ENCODE assay signal across 7 cellular contexts in genomic region chr6:21596379-21597242, GRCh38. TPM values are rescaled to one million over a fixed set of nuclear protein-coding genes. Genes with fewer than 3 reads are reported as not detected.
A peak's percentile ranks its signal among the peaks of the same experiment; 100 is the strongest.
DNase-seq lines count a peak whose midpoint lies in the region; ATAC-seq, FAIRE-seq and TF ChIP-seq lines count a peak whose summit lies in the region.

No MANE protein-coding gene starts in this region.

- H3K4me3 ChIP-seq in HUES64 (ENCODE audit: low read length) (peak overlapping the region; percentile 88), PC-9 (peak overlapping the region; percentile 98), K562 (no peak overlapping the region), hepatocyte (peak overlapping the region; percentile 59), psoas muscle (peak overlapping the region; percentile 88)

- H4K20me1 ChIP-seq in PC-9 (ENCODE audit: insufficient read depth) (no peaks in the 10 kb centered on the region; the same call in 1 of the 2 replicates), K562 (replicated peaks; ENCODE audit: control insufficient read depth, insufficient read depth, low read length) (no peaks in the 10 kb centered on the region), hepatocyte (ENCODE audit: insufficient read depth, poor library complexity, severe bottlenecking) (peaks cover 31% of the 10 kb centered on the region)

- ATAC-seq in K562 = peak; percentile 23; the same call in 1 of the 3 replicates
- peak in 3 of 4 donors; percentile 24 to 42 (median 28) for ATAC-seq in psoas muscle
- ATAC-seq in HG02610 (IDR thresholded peaks at IDR 0.05; ENCODE audit: unreplicated experiment) = no peak

- H3K9ac ChIP-seq in HUES64 (ENCODE audit: low read depth, low read length) (peak overlapping the region; percentile 93), K562 (ENCODE audit: insufficient read depth in 1 of 2, low read depth in 2 of 2, low read length in 2 of 2) (no peak overlapping the region)

- CTCF ChIA-PET in PC-9 (lab: Charles Lee) (interaction anchor here (0.6 to 1.0 kb wide), 6 partner anchors 142 to 1296 kb away, joined by 3 to 5 read pairs (median 4); no protein-coding TSS in a partner anchor), K562 (lab: Yijun Ruan, JAX; ENCODE audit: low intra/inter-chr PET ratio) (no interaction called here)

- in situ Hi-C loops in K562 (cut with MboI) = no loop called here

- H2AFZ ChIP-seq in PC-9 (peak overlapping the region; percentile 95), K562 (ENCODE audit: low read depth, low read length) (no peak overlapping the region), hepatocyte (no peak overlapping the region)

- no peaks in the 10 kb centered on the region for H3K9me1 ChIP-seq in K562 (ENCODE audit: control insufficient read depth, insufficient read depth, low read length)

- no peak; a peak in 1 of 4 replicates for TF ChIP-seq RAD21 in K562 (CRISPR knock-in tag; conservative IDR thresholded peaks at IDR 0.05 in 1 of 2, IDR thresholded peaks at IDR 0.05 in 1 of 2)

- H3K9me2 ChIP-seq in PC-9 (ENCODE audit: insufficient read depth) = no peaks in the 10 kb centered on the region
- H3K9me2 ChIP-seq in hepatocyte (replicated peaks; ENCODE audit: insufficient read depth) = no peaks in the 10 kb centered on the region

- peak; percentile 78 for TF ChIP-seq CTCF in PC-9 (conservative IDR thresholded peaks at IDR 0.05)
- peak in 1 of 3 experiments; percentile 47; a peak in 2 of 6 replicates for TF ChIP-seq CTCF in K562 (IDR thresholded peaks at IDR 0.05 in 2 of 3, conservative IDR thresholded peaks at IDR 0.05 in 1 of 3; ENCODE audit: insufficient read depth in 2 of 3, low read depth in 1 of 3, low read length in 3 of 3)
- TF ChIP-seq CTCF in hepatocyte (IDR thresholded peaks at IDR 0.05; ENCODE audit: poor library complexity) = peak; percentile 62
- peak; percentile 53 for TF ChIP-seq CTCF in psoas muscle (IDR thresholded peaks at IDR 0.05)

- no peak for FAIRE-seq in K562 (lab: Jason Lieb, UNC)

- intact Hi-C loops in PC-9 (cut with micrococcal nuclease; ENCODE audit: unreplicated experiment) (loop anchor here (1.0 to 10.0 kb wide), 7 partner anchors 135 to 1138 kb away; no protein-coding TSS in a partner anchor), K562 (cut with micrococcal nuclease) (loop anchor here (10.0 kb wide), 3 partner anchors 722 to 1502 kb away; no protein-coding TSS in a partner anchor), psoas muscle (cut with DNase I) (loop anchor here in 1 of 2 donors (2.0 to 5.0 kb wide), 2 partner anchors 551 to 1142 kb away; no protein-coding TSS in a partner anchor)

- peaks cover 16% of the 10 kb centered on the region for H3F3A ChIP-seq in PC-9 (ENCODE audit: insufficient read depth, low read depth)

- BruUV-seq in PC-9 (replicated peaks; lab: Mats Ljungman, UMichigan) (TSS peak; percentile 48), K562 (replicated peaks; lab: Mats Ljungman, UMichigan) (no TSS peak)

- TF ChIP-seq POLR2A in K562 (conservative IDR thresholded peaks at IDR 0.05) = no peak

- H3K4me1 ChIP-seq in HUES64 (ENCODE audit: insufficient read depth, low read length) = peaks cover 32% of the 10 kb centered on the region
- peaks cover 23% of the 10 kb centered on the region for H3K4me1 ChIP-seq in PC-9 (replicated peaks; ENCODE audit: insufficient read depth)
- peaks cover 0 to 23% of the 10 kb centered on the region in 2 experiments; a peak in 2 of 5 replicates for H3K4me1 ChIP-seq in K562 (replicated peaks in 1 of 2; ENCODE audit: control insufficient read depth in 2 of 2, insufficient read depth in 2 of 2, low read length in 2 of 2)
- peaks cover 5% of the 10 kb centered on the region for H3K4me1 ChIP-seq in hepatocyte (ENCODE audit: insufficient read depth)
- peaks cover 13% of the 10 kb centered on the region for H3K4me1 ChIP-seq in psoas muscle

- H3K9me3 ChIP-seq in HUES64 (ENCODE audit: insufficient read depth, low read depth, low read length) (no peaks in the 10 kb centered on the region), PC-9 (ENCODE audit: insufficient read depth, low read depth) (no peaks in the 10 kb centered on the region), K562 (replicated peaks; ENCODE audit: control insufficient read depth, insufficient read depth, low read depth, low read length) (no peaks in the 10 kb centered on the region), hepatocyte (ENCODE audit: low read depth) (no peaks in the 10 kb centered on the region), psoas muscle (no peaks in the 10 kb centered on the region)

- WGBS in HUES64 = under 1% methylated on average over 33 of the region's 37 CpGs
- 8% methylated on average over 24 of the region's 37 CpGs for WGBS in K562 (ENCODE audit: insufficient coverage, low coverage, missing lambda C conversion rate)
- under 1% methylated on average over 26 of the region's 37 CpGs for WGBS in hepatocyte (ENCODE audit: low lambda C conversion rate, missing lambda C conversion rate)
- 0 to 1% (median 0%) methylated on average over 36 to 37 of the region's 37 CpGs for WGBS in psoas muscle, 3 donors

- H3K27me3 ChIP-seq in HUES64 (ENCODE audit: insufficient read depth, low read length) (no peaks in the 10 kb centered on the region), PC-9 (ENCODE audit: insufficient read depth, low read depth) (no peaks in the 10 kb centered on the region), K562 (ENCODE audit: control insufficient read depth in 2 of 2, insufficient read depth in 2 of 2, low read length in 2 of 2) (peaks cover 15 to 24% of the 10 kb centered on the region in 2 experiments), hepatocyte (no peaks in the 10 kb centered on the region), psoas muscle (ENCODE audit: insufficient read depth in 3 of 3, low read length in 2 of 3) (no peaks in the 10 kb centered on the region)

- H3K79me2 ChIP-seq in PC-9 (ENCODE audit: low read depth) (peaks cover 56% of the 10 kb centered on the region), K562 (ENCODE audit: control insufficient read depth, insufficient read depth, low read length) (no peaks in the 10 kb centered on the region), hepatocyte (peaks cover 59% of the 10 kb centered on the region)

- no peak for TF ChIP-seq EP300 in K562 (IDR thresholded peaks at IDR 0.05; ENCODE audit: low read length)

- H3K36me3 ChIP-seq in HUES64 (ENCODE audit: insufficient read depth, low read length) (peaks cover 41% of the 10 kb centered on the region), PC-9 (ENCODE audit: low read depth) (peaks cover 16% of the 10 kb centered on the region; the same call in 1 of the 2 replicates), K562 (ENCODE audit: control insufficient read depth, insufficient read depth, low read length) (no peaks in the 10 kb centered on the region), hepatocyte (replicated peaks; ENCODE audit: insufficient read depth, low read depth) (no peaks in the 10 kb centered on the region), psoas muscle (ENCODE audit: insufficient read depth in 1 of 2, low read depth in 1 of 2) (no peaks in the 10 kb centered on the region)

- H3K4me2 ChIP-seq in PC-9 (peak overlapping the region; percentile 85), K562 (ENCODE audit: insufficient read depth, low read length) (no peak overlapping the region), hepatocyte (peak overlapping the region; percentile 80)

- DNase-seq in ELF-1 (ENCODE audit: low read depth, low spot score) = peak; percentile 83
- DNase-seq in PC-9 = peak; percentile 45 to 57
- DNase-seq in K562 (ENCODE audit: extremely low read depth in 1 of 4, low spot score in 3 of 4) = no peak
- peak; percentile 57 for DNase-seq in hepatocyte (ENCODE audit: low spot score)
- peak; percentile 46 to 68 for DNase-seq in psoas muscle

- POLR2A ChIA-PET in PC-9 (lab: Charles Lee; ENCODE audit: unreplicated experiment) (interaction anchor here (0.6 to 0.7 kb wide), 5 partner anchors 143 to 717 kb away, joined by 4 to 16 read pairs (median 14); no protein-coding TSS in a partner anchor), K562 (lab: Yijun Ruan, JAX) (interaction anchor here (0.6 kb wide), 1 partner anchor 1038 kb away, joined by 4 read pairs; no protein-coding TSS in a partner anchor)

- H3K27ac ChIP-seq in HUES64 (ENCODE audit: low read depth, low read length) (peak overlapping the region; percentile 60), PC-9 (peak overlapping the region; percentile 46), K562 (ENCODE audit: extremely low read depth, low read depth, low read length) (no peak overlapping the region), hepatocyte (peak overlapping the region; percentile 93), psoas muscle (peak overlapping the region; percentile 84)

TF ChIP-seq in K562, 482 proteins besides CTCF, POLR2A, EP300 and RAD21:
- TF ChIP-seq LEF1 (IDR thresholded peaks at IDR 0.05) (no peak), TBL1XR1 (IDR thresholded peaks at IDR 0.05; ENCODE audit: low read length in 2 of 2) (no peak), BMI1 (IDR thresholded peaks at IDR 0.05; ENCODE audit: low read length) (no peak)

RNA-seq across cellular contexts. Expression of gene SOX4, which starts 3.1 kb away (rescaled TPM):
- polyA plus RNA-seq in HUES64 (2013, experiment 1 of 2) = 60.3 TPM
- 73.4 TPM for polyA plus RNA-seq in HUES64 (2013, experiment 2 of 2)
- 32.8 and 36.1 TPM in 2 replicates for total RNA-seq in PC-9 (2021)
- total RNA-seq in K562 (2011; cell fraction: chromatin; rRNA removed; ENCODE audit: low replicate concordance) = not detected in 2 replicates
- 0.17 TPM in 1 of 2 replicates, not detected in the other for total RNA-seq in K562 (2011; cell fraction: nucleolus; rRNA removed)
- not detected in 2 replicates for total RNA-seq in K562 (2011; cell fraction: nucleoplasm; rRNA removed)
- 0.04 and 0.05 TPM in 2 replicates for total RNA-seq in K562 (2014; rRNA removed)
- 0.03 and 0.04 TPM in 2 replicates for total RNA-seq in K562 (2014; rRNA removed; fragmentation: Illumina TruSeq; extraction: Trizol)
- total RNA-seq in K562 (2015; rRNA removed; fragmentation: Illumina TruSeq; extraction: Trizol) = 0.04 TPM in 2 replicates
- 0.27 and 0.29 TPM in 2 replicates for total RNA-seq in K562 (2021)
- polyA plus RNA-seq in K562 (2011; rRNA removed) = 0.03 TPM in 1 of 2 replicates, not detected in the other
- polyA plus RNA-seq in K562 (2011; cell fraction: cytosol; rRNA removed) = 0.01 TPM in 2 replicates
- 0.03 TPM in 2 replicates for polyA plus RNA-seq in K562 (2011; cell fraction: nucleus; rRNA removed)
- 0.07 and 0.08 TPM in 2 replicates for polyA plus RNA-seq in K562 (2012)
- 0.04 TPM in 2 replicates for polyA plus RNA-seq in K562 (2014; fragmentation: Illumina TruSeq; extraction: Trizol)
- polyA plus RNA-seq in K562 (2014; fragmentation: Nextera tagmentation; extraction: Ambion mirVana) = under 1 TPM; 0.07 to 0.21 TPM
- polyA plus RNA-seq in K562 (2014; rRNA removed) = 0.01 and 0.04 TPM in 2 replicates
- 0.06 TPM in 1 of 2 replicates, not detected in the other for polyA minus RNA-seq in K562 (2011; rRNA and poly(A)+ RNA removed)
- polyA minus RNA-seq in K562 (2011; cell fraction: cytosol; rRNA and poly(A)+ RNA removed) = not detected in 2 replicates
- under 0.01 TPM in 1 of 2 replicates, not detected in the other for polyA minus RNA-seq in K562 (2011; cell fraction: nucleus; rRNA and poly(A)+ RNA removed)
- 76.4 and 92.5 TPM in 2 replicates for total RNA-seq in hepatocyte
- polyA plus RNA-seq in hepatocyte = 62.2 and 72.7 TPM in 2 replicates
- 1 to 10 TPM; 1.9 to 6.9 (median 2.3) TPM for total RNA-seq in psoas muscle
- polyA plus RNA-seq in psoas muscle = 1 to 10 TPM in 1 of 3 donors, under 1 TPM in 2; 0.49 to 1.0 (median 1.00) TPM

Comparison
In these comparisons a context has a peak if more than half of its experiments do, and no peak if none do; other contexts are left out.
1. DNase-seq: peak in ELF-1 (single experiment), PC-9 (2 of 2), hepatocyte (single experiment) and psoas muscle (2 of 2); none in K562 (0 of 4).